ENCODE assay signal across 9 cellular contexts in the genomic region with DNA sequence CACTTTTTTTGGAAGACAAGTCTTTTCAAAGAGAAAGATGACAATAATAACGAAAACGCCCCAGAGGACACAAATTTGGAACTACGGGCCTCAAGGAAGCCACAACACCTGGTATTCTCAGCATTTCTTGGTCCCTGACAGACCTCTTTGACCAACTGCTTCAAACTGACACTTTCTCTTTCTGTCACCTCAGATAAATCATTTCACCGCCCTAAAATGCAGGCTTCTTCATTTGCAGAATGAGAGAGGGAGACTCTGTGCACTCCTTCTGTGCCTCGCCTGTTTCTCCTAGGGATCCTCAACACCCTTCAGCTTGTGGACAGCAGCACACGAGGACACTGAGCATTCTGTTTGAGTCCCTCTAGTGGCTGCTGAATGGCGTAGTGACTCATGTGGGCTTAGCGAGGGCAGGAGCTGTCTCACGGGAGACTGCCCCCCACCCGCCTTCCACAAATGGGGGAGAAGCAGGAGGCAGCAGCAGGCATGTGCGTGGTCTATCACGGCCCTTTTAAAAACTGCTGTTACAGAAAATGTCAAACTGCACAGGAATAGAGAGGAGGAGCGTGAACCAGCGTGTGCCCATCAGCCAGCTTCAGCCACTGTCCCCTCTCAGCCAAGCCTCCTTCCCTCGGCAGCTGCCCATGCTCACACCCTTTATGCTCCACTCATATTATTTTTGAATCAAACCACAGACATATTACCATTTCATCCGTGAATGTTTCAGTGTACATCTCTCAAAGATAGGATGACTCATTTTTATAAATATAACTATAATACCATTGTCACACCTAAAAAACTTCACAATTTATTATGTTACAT. TPM values are rescaled to one million over a fixed set of nuclear protein-coding genes. Genes with fewer than 3 reads are reported as not detected.
DNase-seq lines count a peak whose midpoint lies in the region; ATAC-seq and TF ChIP-seq lines count a peak whose summit lies in the region.
"Had no signal": no experiment of that assay in that cellular context is flagged by ENCODE, and none has a peak within 500 bp of the region (broad histone marks: within the 10 kb centered on the region; RNA-seq: fewer than 3 reads in every experiment).

No MANE protein-coding gene starts in this region.

- H3K27me3 Mint-ChIP-seq in type B pancreatic cell, result peaks cover 10% of the 10 kb centered on the region

- no peaks in the 10 kb centered on the region for H3K36me3 Mint-ChIP-seq in type B pancreatic cell

- peak; percentile 66 for TF ChIP-seq CTCF in type B pancreatic cell (conservative IDR thresholded peaks at IDR 0.05)

- DNase-seq in EL, result peak; percentile 28
- peak; percentile 55 for DNase-seq in GM19240 (ENCODE audit: insufficient read length, low spot score)
- DNase-seq in SK-N-DZ (ENCODE audit: low spot score), result peak; percentile 46
- DNase-seq in left cardiac atrium, result no peak
- DNase-seq in type B pancreatic cell (ENCODE audit: extremely low spot score, unreplicated experiment), result no peak
- DNase-seq in AML-193 (lab: John Stamatoyannopoulos, UW), result no peak
- no peak for DNase-seq in RPMI8226
- DNase-seq: activated T-cell treated with anti-CD3 and anti-CD28 coated beads, Interleukin-2, amount 50 U/mL, for 4 hours had no signal

- H3K4me3 Mint-ChIP-seq in type B pancreatic cell, result no peak overlapping the region
- H3K4me3 Mint-ChIP-seq: activated T-cell treated with anti-CD3 and anti-CD28 coated beads, Interleukin-2, amount 50 U/mL, for 4 hours had no signal

- intact Hi-C loops in left cardiac atrium (cut with DNase I), result no loop called here

- H3K4me1 Mint-ChIP-seq in type B pancreatic cell (ENCODE audit: unreplicated experiment), result peaks cover 6% of the 10 kb centered on the region

- no peaks in the 10 kb centered on the region for H3K9me3 Mint-ChIP-seq in type B pancreatic cell
- H3K9me3 Mint-ChIP-seq: activated T-cell treated with anti-CD3 and anti-CD28 coated beads, Interleukin-2, amount 50 U/mL, for 4 hours had no signal

- H3K27ac Mint-ChIP-seq in type B pancreatic cell, result no peak overlapping the region

- ATAC-seq in HG03108 (IDR thresholded peaks at IDR 0.05; ENCODE audit: unreplicated experiment), result peak; percentile 35
- peak; percentile 69 to 76 for ATAC-seq in left cardiac atrium

RNA-seq across cellular contexts. Expression of a gene that starts 41.4 kb away (rescaled TPM):
- 10.7 and 12.8 TPM in 2 replicates for polyA plus RNA-seq in SK-N-DZ (2014; cell fraction: cytosol; rRNA removed)
- polyA plus RNA-seq in SK-N-DZ (2014; cell fraction: nucleus; rRNA removed), result 29.3 and 42.4 TPM in 2 replicates
- 1 to 10 TPM; 6.4 to 8.6 TPM for total RNA-seq in left cardiac atrium
- 5.6 and 10.8 TPM in 2 replicates for total RNA-seq in type B pancreatic cell (ENCODE audit: low replicate concordance)

Comparison
In these comparisons a context has a peak if more than half of its experiments do, and no peak if none do; other contexts are left out.
1. DNase-seq: peak in EL (single experiment), GM19240 (single experiment) and SK-N-DZ (single experiment); none in left cardiac atrium (single experiment), type B pancreatic cell (single experiment), AML-193 (0 of 2) and RPMI8226 (single experiment).